Comparison of ENCODE assay signal across 11 cellular contexts in genomic region chr2:38572167-38572566, GRCh38. TPM values are rescaled to one million over a fixed set of nuclear protein-coding genes. Genes with fewer than 3 reads are reported as not detected.
DNase-seq lines count a peak whose midpoint lies in the region; ATAC-seq and TF ChIP-seq lines count a peak whose summit lies in the region.
"Had no signal": no experiment of that assay in that cellular context is flagged by ENCODE, and none has a peak within 500 bp of the region (broad histone marks: within the 10 kb centered on the region; RNA-seq: fewer than 3 reads in every experiment).

No MANE protein-coding gene starts in this region.

- H3K27ac ChIP-seq in left ventricle myocardium inferior (replicated peaks): no peak overlapping the region

- DNase-seq in left cardiac atrium: peak; percentile 46
- no peak for DNase-seq in left ventricle myocardium inferior
- no peak for DNase-seq in activated T-cell treated with anti-CD3 and anti-CD28 coated beads, Interleukin-2, amount 50 U/mL, for 24 hours
- DNase-seq in foreskin fibroblast: peak; percentile 78 to 88
- DNase-seq in superior temporal gyrus (ENCODE audit: extremely low spot score): peak; percentile 77
- no peak for DNase-seq in HuH-7 (ENCODE audit: low spot score)
- DNase-seq: DMS153, NCI-H446 treated with DMSO at 0.1 percent for 48 hours had no signal

- TF ChIP-seq CTCF in left ventricle myocardium inferior (IDR thresholded peaks at IDR 0.05; ENCODE audit: borderline replicate concordance) (no peak), foreskin fibroblast (IDR thresholded peaks at IDR 0.05; ENCODE audit: low read depth, low read length) (no peak)

- H3K4me3 ChIP-seq in left ventricle myocardium inferior (no peak overlapping the region), foreskin fibroblast (ENCODE audit: low read depth in 1 of 2, low read length in 2 of 2) (no peak overlapping the region)

- intact Hi-C loops in left cardiac atrium (cut with DNase I) (loop anchor here in 1 of 2 donors (10.0 kb wide), 1 partner anchor 257 kb away; no protein-coding TSS in a partner anchor), left ventricle myocardium inferior (cut with micrococcal nuclease) (no loop called here)

- H3K27me3 ChIP-seq in left ventricle myocardium inferior (ENCODE audit: low read depth): no peaks in the 10 kb centered on the region

- peaks cover 41% of the 10 kb centered on the region for H3K4me1 Mint-ChIP-seq in activated T-cell treated with anti-CD3 and anti-CD28 coated beads, Interleukin-2, amount 50 U/mL, for 24 hours (ENCODE audit: low read depth)
- H3K4me1 Mint-ChIP-seq: memory B cell had no signal

- no peaks in the 10 kb centered on the region for H3K9me3 ChIP-seq in left ventricle myocardium inferior (replicated peaks)

- peak; percentile 38 to 73 for ATAC-seq in left cardiac atrium
- no peak for ATAC-seq in GM21390 (IDR thresholded peaks at IDR 0.05; ENCODE audit: unreplicated experiment)
- no peak for ATAC-seq in GM21737 (IDR thresholded peaks at IDR 0.05; ENCODE audit: unreplicated experiment)

- no peaks in the 10 kb centered on the region for H3K27me3 Mint-ChIP-seq in activated T-cell treated with anti-CD3 and anti-CD28 coated beads, Interleukin-2, amount 50 U/mL, for 24 hours

- peaks cover 9% of the 10 kb centered on the region for H3K4me1 ChIP-seq in left ventricle myocardium inferior

- no peak overlapping the region for H3K4me3 Mint-ChIP-seq in activated T-cell treated with anti-CD3 and anti-CD28 coated beads, Interleukin-2, amount 50 U/mL, for 24 hours
- H3K4me3 Mint-ChIP-seq: memory B cell had no signal

- H3K27ac Mint-ChIP-seq in activated T-cell treated with anti-CD3 and anti-CD28 coated beads, Interleukin-2, amount 50 U/mL, for 24 hours: peak overlapping the region; percentile 84
- H3K27ac Mint-ChIP-seq: memory B cell had no signal

- peaks cover 62% of the 10 kb centered on the region for H3K36me3 ChIP-seq in left ventricle myocardium inferior

- H3K36me3 Mint-ChIP-seq in activated T-cell treated with anti-CD3 and anti-CD28 coated beads, Interleukin-2, amount 50 U/mL, for 24 hours (ENCODE audit: low read depth): peaks cover 88% of the 10 kb centered on the region
- H3K36me3 Mint-ChIP-seq: memory B cell had no signal

- H3K9me3 Mint-ChIP-seq in activated T-cell treated with anti-CD3 and anti-CD28 coated beads, Interleukin-2, amount 50 U/mL, for 24 hours: no peaks in the 10 kb centered on the region
- H3K9me3 Mint-ChIP-seq: memory B cell had no signal

RNA-seq across cellular contexts. Expression of gene HNRNPLL, which starts 30.6 kb away (rescaled TPM):
- 10 to 100 TPM; 24.7 to 28.3 TPM for total RNA-seq in left cardiac atrium
- total RNA-seq in left ventricle myocardium inferior: 26.3 TPM

Comparison
In these comparisons a context has a peak if more than half of its experiments do, and no peak if none do; other contexts are left out.
1. DNase-seq: peak in left cardiac atrium (single experiment), foreskin fibroblast (2 of 2) and superior temporal gyrus (single experiment); none in left ventricle myocardium inferior (single experiment), activated T-cell treated with anti-CD3 and anti-CD28 coated beads, Interleukin-2, amount 50 U/mL, for 24 hours (single experiment) and HuH-7 (single experiment).
2. ATAC-seq: peak in left cardiac atrium (2 of 2); none in GM21390 (single experiment) and GM21737 (single experiment).